In genomic region chr15:75759741-75760520, GRCh38 we compare ENCODE assay signal across 8 cellular contexts. TPM values are rescaled to one million over a fixed set of nuclear protein-coding genes. Genes with fewer than 3 reads are reported as not detected.
DNase-seq lines count a peak whose midpoint lies in the region; ATAC-seq and TF ChIP-seq lines count a peak whose summit lies in the region.
"Not testable (repeated sequence)": the region's sequence is repeated elsewhere in the genome, so short reads cannot be mapped to it uniquely, and the experiment has no call there.

No MANE protein-coding gene starts in this region.

- not testable (repeated sequence) for TF ChIP-seq CTCF in CD14-positive monocyte (IDR thresholded peaks at IDR 0.05); HEK293 (tag by site-specific recombination; IDR thresholded peaks at IDR 0.05); smooth muscle cell (IDR thresholded peaks at IDR 0.05; ENCODE audit: borderline replicate concordance, insufficient read depth, poor library complexity, severe bottlenecking)

- not testable (repeated sequence) for H3K27me3 Mint-ChIP-seq in CD14-positive monocyte (ENCODE audit: low read depth in 3 of 3); activated CD8-positive, alpha-beta T cell treated with anti-CD3 and anti-CD28 coated beads, Interleukin-2, amount 10 ng/mL, durations not matched to agents 7 days and 5 days (ENCODE audit: low read depth); activated naive CD8-positive, alpha-beta T cell; naive thymus-derived CD8-positive, alpha-beta T cell

- 91% methylated on average over 9 of the region's 9 CpGs for WGBS in smooth muscle cell (ENCODE audit: low lambda C conversion rate)

- not testable (repeated sequence) for H3K4me1 ChIP-seq in HEK293 (ENCODE audit: control insufficient read depth, insufficient read depth, low read length)
- H3K4me1 ChIP-seq in smooth muscle cell (ENCODE audit: low read depth) = peaks cover 11% of the 10 kb centered on the region

- not testable (repeated sequence) for H3K36me3 Mint-ChIP-seq in CD14-positive monocyte; activated CD8-positive, alpha-beta T cell treated with anti-CD3 and anti-CD28 coated beads, Interleukin-2, amount 10 ng/mL, durations not matched to agents 7 days and 5 days (ENCODE audit: low read depth); activated naive CD8-positive, alpha-beta T cell; naive thymus-derived CD8-positive, alpha-beta T cell

- H3K9ac ChIP-seq in smooth muscle cell (ENCODE audit: low read depth) = not testable (repeated sequence)

- H2AFZ ChIP-seq in smooth muscle cell (ENCODE audit: low read depth) = peak overlapping the region; percentile 92

- H3K4me2 ChIP-seq in smooth muscle cell = not testable (repeated sequence)

- not testable (repeated sequence) for H3K9me3 ChIP-seq in HEK293 (ENCODE audit: control insufficient read depth, insufficient read depth, low read depth, low read length); smooth muscle cell (replicated peaks; ENCODE audit: low read depth)

- not testable (repeated sequence) for H3K4me3 ChIP-seq in HEK293 (ENCODE audit: low read depth, low read length); smooth muscle cell

- H3K79me2 ChIP-seq in smooth muscle cell (ENCODE audit: low read depth) = not testable (repeated sequence)

- not testable (repeated sequence) for ATAC-seq in activated CD8-positive, alpha-beta T cell treated with anti-CD3 and anti-CD28 coated beads, Interleukin-2, amount 10 ng/mL, durations not matched to agents 7 days and 5 days; naive thymus-derived CD8-positive, alpha-beta T cell
- ATAC-seq in esophagus mucosa = peak; percentile 20

- peaks cover 20% of the 10 kb centered on the region for H3K4me1 Mint-ChIP-seq in CD14-positive monocyte
- H3K4me1 Mint-ChIP-seq in activated CD8-positive, alpha-beta T cell treated with anti-CD3 and anti-CD28 coated beads, Interleukin-2, amount 10 ng/mL, durations not matched to agents 7 days and 5 days (ENCODE audit: low read depth) = peaks cover 20% of the 10 kb centered on the region
- H3K4me1 Mint-ChIP-seq in activated naive CD8-positive, alpha-beta T cell (ENCODE audit: low read depth) = peaks cover 19% of the 10 kb centered on the region
- peaks cover 0 to 21% (median 14%) of the 10 kb centered on the region in 4 donors for H3K4me1 Mint-ChIP-seq in naive thymus-derived CD8-positive, alpha-beta T cell

- not testable (repeated sequence) for H3K36me3 ChIP-seq in HEK293 (ENCODE audit: control insufficient read depth in 2 of 2, insufficient read depth in 1 of 2, low read length in 2 of 2); smooth muscle cell (ENCODE audit: low read depth)

- not testable (repeated sequence) for H4K20me1 ChIP-seq in smooth muscle cell (ENCODE audit: low read depth)

- not testable (repeated sequence) for H3K9me3 Mint-ChIP-seq in CD14-positive monocyte; activated CD8-positive, alpha-beta T cell treated with anti-CD3 and anti-CD28 coated beads, Interleukin-2, amount 10 ng/mL, durations not matched to agents 7 days and 5 days (ENCODE audit: insufficient read depth); activated naive CD8-positive, alpha-beta T cell (ENCODE audit: low read depth); naive thymus-derived CD8-positive, alpha-beta T cell

- intact Hi-C loops in CD14-positive monocyte (cut with micrococcal nuclease) = loop anchor here in 1 of 2 donors (5.0 kb wide), 1 partner anchor 308 kb away; the partner anchor contains the start of gene SIN3A

- not testable (repeated sequence) for H3F3A ChIP-seq in smooth muscle cell (ENCODE audit: low read depth)

- not testable (repeated sequence) for H3K27me3 ChIP-seq in smooth muscle cell (ENCODE audit: low read depth)

- DNase-seq in CD14-positive monocyte (ENCODE audit: low spot score); activated CD8-positive, alpha-beta T cell treated with anti-CD3 and anti-CD28 coated beads, Interleukin-2, amount 10 ng/mL, durations not matched to agents 7 days and 5 days; naive thymus-derived CD8-positive, alpha-beta T cell; smooth muscle cell (lab: John Stamatoyannopoulos, UW; ENCODE audit: unreplicated experiment): not testable (repeated sequence)
- peak; percentile 86 for DNase-seq in SK-MEL-5 (ENCODE audit: low read depth, low spot score)

- CTCF ChIA-PET in HEK293 (lab: Yijun Ruan, JAX) = interaction anchor here (0.6 to 1.2 kb wide), 2 partner anchors 27 to 32 kb away, joined by 3 to 4 read pairs; no protein-coding TSS in a partner anchor
- CTCF ChIA-PET in activated CD8-positive, alpha-beta T cell treated with anti-CD3 and anti-CD28 coated beads, Interleukin-2, amount 10 ng/mL, durations not matched to agents 7 days and 5 days (lab: Charles Lee) = interaction anchor here (0.8 to 1.6 kb wide), 4 partner anchors 10 to 42 kb away, joined by 3 to 5 read pairs (median 4); no protein-coding TSS in a partner anchor

- H3K27ac Mint-ChIP-seq in CD14-positive monocyte = peak overlapping the region in 5 of 7 donors; percentile 48 to 97 (median 92)
- H3K27ac Mint-ChIP-seq in activated CD8-positive, alpha-beta T cell treated with anti-CD3 and anti-CD28 coated beads, Interleukin-2, amount 10 ng/mL, durations not matched to agents 7 days and 5 days = not testable (repeated sequence)
- H3K27ac Mint-ChIP-seq in activated naive CD8-positive, alpha-beta T cell = peak overlapping the region; percentile 80
- H3K27ac Mint-ChIP-seq in naive thymus-derived CD8-positive, alpha-beta T cell = peak overlapping the region in 7 of 10 donors; percentile 1 to 90 (median 84)

- H3K27ac ChIP-seq in HEK293 (ENCODE audit: extremely low read depth, low read depth, low read length) = not testable (repeated sequence)
- H3K27ac ChIP-seq in smooth muscle cell (ENCODE audit: low read depth) = peak overlapping the region; percentile 65

- POLR2A ChIA-PET in HEK293 (lab: Yijun Ruan, JAX) = interaction anchor here (0.8 to 1.1 kb wide), 2 partner anchors 21 to 127 kb away, joined by 3 to 6 read pairs; no protein-coding TSS in a partner anchor
- POLR2A ChIA-PET in activated CD8-positive, alpha-beta T cell treated with anti-CD3 and anti-CD28 coated beads, Interleukin-2, amount 10 ng/mL, durations not matched to agents 7 days and 5 days (lab: Charles Lee); naive thymus-derived CD8-positive, alpha-beta T cell (lab: Charles Lee): not testable (repeated sequence)

- H3K4me3 Mint-ChIP-seq in CD14-positive monocyte = not testable (repeated sequence)
- H3K4me3 Mint-ChIP-seq in activated CD8-positive, alpha-beta T cell treated with anti-CD3 and anti-CD28 coated beads, Interleukin-2, amount 10 ng/mL, durations not matched to agents 7 days and 5 days = peak overlapping the region; percentile 88
- H3K4me3 Mint-ChIP-seq in activated naive CD8-positive, alpha-beta T cell = peak overlapping the region; percentile 90
- peak overlapping the region in 8 of 10 donors; percentile 80 to 93 (median 86) for H3K4me3 Mint-ChIP-seq in naive thymus-derived CD8-positive, alpha-beta T cell

- in situ Hi-C loops in SK-MEL-5 (cut with HindIII; ENCODE audit: low pct_unique_long_range_greater_than_20kb, low sequenced_read_pairs) = not testable (repeated sequence)

TF ChIP-seq in HEK293, 187 proteins besides CTCF, POLR2A, EP300 and RAD21:
- TF ChIP-seq ZFHX2 (tag by site-specific recombination; conservative IDR thresholded peaks at IDR 0.05) = 0 out of 2 replicates have a peak, but pooled peaks have one; percentile 36
- TF ChIP-seq EGR2 (tag by site-specific recombination; IDR thresholded peaks at IDR 0.05; ENCODE audit: low read depth) = peak; percentile 40; the same call in 1 of the 2 replicates

RNA-seq across cellular contexts. Expression of gene CSPG4, which starts 47.3 kb away (rescaled TPM):
- not detected for polyA plus RNA-seq in CD14-positive monocyte
- 11.8 and 13.7 TPM in 2 replicates for total RNA-seq in SK-MEL-5 (2014; rRNA removed; shearing (Covaris generic))
- polyA plus RNA-seq in SK-MEL-5 (2015; cell fraction: cytosol; rRNA removed) = 15.1 and 16.9 TPM in 2 replicates
- polyA plus RNA-seq in SK-MEL-5 (2015; cell fraction: nucleus; rRNA removed) = 12.0 and 12.3 TPM in 2 replicates
- total RNA-seq in activated CD8-positive, alpha-beta T cell treated with anti-CD3 and anti-CD28 coated beads, Interleukin-2, amount 10 ng/mL, durations not matched to agents 7 days and 5 days = not detected
- total RNA-seq in esophagus mucosa = 1.9 TPM
- total RNA-seq in naive thymus-derived CD8-positive, alpha-beta T cell = not detected
- polyA plus RNA-seq in naive thymus-derived CD8-positive, alpha-beta T cell = not detected
- 31.1 and 35.3 TPM in 2 replicates for total RNA-seq in smooth muscle cell
- polyA plus RNA-seq in smooth muscle cell = 46.6 and 54.9 TPM in 2 replicates
